ENCODE assay signal across 8 cellular contexts in genomic region chr16:69424935-69425784, GRCh38. TPM values are rescaled to one million over a fixed set of nuclear protein-coding genes. Genes with fewer than 3 reads are reported as not detected.
A peak's percentile ranks its signal among the peaks of the same experiment; 100 is the strongest.
DNase-seq lines count a peak whose midpoint lies in the region; ATAC-seq, FAIRE-seq and TF ChIP-seq lines count a peak whose summit lies in the region.

No MANE protein-coding gene starts in this region.

- TF ChIP-seq POLR2A in GM12891 (IDR thresholded peaks at IDR 0.05; ENCODE audit: low read depth, low read length), result no peak

- H3K36me3 ChIP-seq in NT2/D1 (ENCODE audit: insufficient read depth, insufficient read length, low read length), result peaks cover 33% of the 10 kb centered on the region
- peaks cover 19% of the 10 kb centered on the region for H3K36me3 ChIP-seq in ectodermal cell (ENCODE audit: control insufficient read depth, insufficient read depth, low read length)

- peaks cover 31% of the 10 kb centered on the region for H3K36me3 Mint-ChIP-seq in neural crest cell (ENCODE audit: low read depth)

- H3K27me3 ChIP-seq in NT2/D1 (ENCODE audit: insufficient read depth, insufficient read length) (no peaks in the 10 kb centered on the region), ectodermal cell (ENCODE audit: control insufficient read depth, insufficient read depth, low read length, poor library complexity, severe bottlenecking) (no peaks in the 10 kb centered on the region)

- H3K27ac ChIP-seq in ectodermal cell (ENCODE audit: insufficient read depth, low read depth, low read length, poor library complexity, severe bottlenecking), result peak overlapping the region; percentile 68

- no peak for FAIRE-seq in GM12891 (lab: Jason Lieb, UNC)

- no peaks in the 10 kb centered on the region for H3K27me3 Mint-ChIP-seq in neural crest cell (ENCODE audit: low read depth)

- H3K4me3 Mint-ChIP-seq in neural crest cell, result peak overlapping the region; percentile 95

- H3K4me3 ChIP-seq in NT2/D1 (ENCODE audit: insufficient read length, low read depth) (peak overlapping the region; percentile 93), ectodermal cell (ENCODE audit: insufficient read depth, low read depth, low read length) (peak overlapping the region; percentile 95)

- no peak for TF ChIP-seq CTCF in neural crest cell (conservative IDR thresholded peaks at IDR 0.05)

- H3K4me1 ChIP-seq in NT2/D1 (ENCODE audit: insufficient read depth, insufficient read length), result no peaks in the 10 kb centered on the region
- no peaks in the 10 kb centered on the region for H3K4me1 ChIP-seq in ectodermal cell (ENCODE audit: control insufficient read depth, insufficient read depth, low read length)

- WGBS in ectodermal cell, 2 experiments, result 15 to 20% methylated on average over 9 to 11 of the region's 11 CpGs

- H3K9me3 ChIP-seq in NT2/D1 (ENCODE audit: insufficient read depth, low read length) (peaks cover 14% of the 10 kb centered on the region; the same call in 1 of the 2 replicates), ectodermal cell (ENCODE audit: control insufficient read depth, low read length) (no peaks in the 10 kb centered on the region)

- peaks cover 36% of the 10 kb centered on the region for H3K4me1 Mint-ChIP-seq in neural crest cell

- peak overlapping the region; percentile 87 for H3K27ac Mint-ChIP-seq in neural crest cell (ENCODE audit: unreplicated experiment)

- H3K9me3 Mint-ChIP-seq in neural crest cell, result peaks cover 12% of the 10 kb centered on the region

- peak overlapping the region; percentile 89 for H3K9ac ChIP-seq in NT2/D1 (ENCODE audit: insufficient read length, low read depth)

- DNase-seq in NT2/D1 (ENCODE audit: low read depth, low spot score), result no peak
- no peak for DNase-seq in neural crest cell (ENCODE audit: low read depth, low spot score)
- DNase-seq in GM12891 (ENCODE audit: insufficient read length, low spot score), result no peak
- no peak for DNase-seq in islet precursor cell
- no peak for DNase-seq in MV-4-11 (lab: John Stamatoyannopoulos, UW)

- ATAC-seq in GM21447 (IDR thresholded peaks at IDR 0.05; ENCODE audit: unreplicated experiment) (peak; percentile 4), HG03342 (IDR thresholded peaks at IDR 0.05; ENCODE audit: unreplicated experiment) (no peak)

TF ChIP-seq in GM12891, 5 proteins besides CTCF, POLR2A, EP300 and RAD21:
- TF ChIP-seq TAF1 (IDR thresholded peaks at IDR 0.05; ENCODE audit: low read depth, low read length), result no peak
- TF ChIP-seq POU2F2 (IDR thresholded peaks at IDR 0.05; ENCODE audit: low read depth, low read length), result no peak
- no peak for TF ChIP-seq POLR2AphosphoS5 (IDR thresholded peaks at IDR 0.05; ENCODE audit: low read depth, low read length)
- no peak for TF ChIP-seq SPI1 (IDR thresholded peaks at IDR 0.05; ENCODE audit: low read depth, low read length)
- TF ChIP-seq PAX5 (IDR thresholded peaks at IDR 0.05; ENCODE audit: insufficient read depth, low read length, severe bottlenecking), result no peak

RNA-seq across cellular contexts. Expression of gene CYB5B, which starts 0.7 kb away (rescaled TPM):
- polyA plus RNA-seq in ectodermal cell (2013, experiment 1 of 4), result 153 TPM
- 152 TPM for polyA plus RNA-seq in ectodermal cell (2013, experiment 2 of 4)
- polyA plus RNA-seq in ectodermal cell (2013, experiment 3 of 4), result 91.0 TPM
- polyA plus RNA-seq in ectodermal cell (2013, experiment 4 of 4), result 94.8 TPM
- 209 and 221 TPM in 2 replicates for total RNA-seq in neural crest cell
- 107 TPM for polyA plus RNA-seq in GM12891 (2012; ENCODE audit: low read depth, missing spikeins)

RNA-seq across cellular contexts. Expression of gene TERF2, which starts 39.4 kb away (rescaled TPM):
- polyA plus RNA-seq in ectodermal cell (2013, experiment 1 of 4), result 48.0 TPM
- polyA plus RNA-seq in ectodermal cell (2013, experiment 2 of 4), result 54.2 TPM
- 37.5 TPM for polyA plus RNA-seq in ectodermal cell (2013, experiment 3 of 4)
- 44.5 TPM for polyA plus RNA-seq in ectodermal cell (2013, experiment 4 of 4)
- 47.1 and 52.1 TPM in 2 replicates for total RNA-seq in neural crest cell
- polyA plus RNA-seq in GM12891 (2012; ENCODE audit: low read depth, missing spikeins), result 16.1 TPM
